ENCODE assay signal across 7 cellular contexts in the genomic region with DNA sequence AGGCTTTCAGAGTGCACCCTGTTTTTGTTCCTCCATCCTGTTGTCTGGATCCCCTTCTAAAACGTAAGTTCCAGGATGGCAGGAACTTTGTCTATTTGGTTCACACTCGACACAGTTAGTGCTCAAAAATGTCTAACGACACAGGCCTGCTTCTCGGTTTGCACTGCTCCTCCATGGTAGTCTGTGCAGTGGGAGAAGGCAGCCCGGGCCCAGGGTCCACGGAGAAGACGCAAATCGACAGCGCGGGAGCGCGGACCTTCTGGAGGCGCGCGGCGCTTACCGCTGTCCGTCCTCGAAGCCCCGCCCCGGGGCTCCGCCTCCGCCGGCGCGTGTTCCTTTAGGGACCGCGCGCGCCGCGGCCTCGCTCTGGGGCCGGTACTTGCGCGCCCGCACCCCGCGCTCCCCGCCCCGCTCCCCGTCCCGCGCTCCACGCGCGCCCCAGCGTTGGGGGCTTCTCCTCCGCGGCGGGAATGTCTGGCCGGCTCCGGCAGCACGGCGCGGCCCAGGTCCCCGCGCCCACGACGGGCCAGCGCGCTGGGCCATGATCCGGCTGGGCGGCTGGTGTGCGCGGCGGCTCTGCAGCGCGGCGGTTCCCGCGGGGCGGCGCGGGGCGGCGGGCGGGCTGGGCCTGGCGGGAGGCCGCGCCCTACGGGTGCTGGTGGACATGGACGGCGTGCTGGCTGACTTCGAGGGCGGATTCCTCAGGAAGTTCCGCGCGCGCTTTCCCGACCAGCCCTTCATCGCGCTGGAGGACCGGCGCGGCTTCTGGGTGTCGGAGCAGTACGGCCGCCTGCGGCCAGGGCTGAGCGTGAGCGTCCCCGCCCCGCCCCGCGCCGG. TPM values are rescaled to one million over a fixed set of nuclear protein-coding genes. Genes with fewer than 3 reads are reported as not detected.
DNase-seq lines count a peak whose midpoint lies in the region; ATAC-seq and TF ChIP-seq lines count a peak whose summit lies in the region.

Gene NT5M (plus strand): TSS at position 364 of the 837 bp plus-strand sequence. CDS start 178 bp downstream, at position 542.

- peak; percentile 77 for ATAC-seq in GM18502 (IDR thresholded peaks at IDR 0.05; ENCODE audit: poor library complexity, unreplicated experiment)
- peak; percentile 38 for ATAC-seq in HG02938 (IDR thresholded peaks at IDR 0.05; ENCODE audit: unreplicated experiment)
- ATAC-seq in left lobe of liver = peak; percentile 94

- H3K27me3 ChIP-seq in colonic mucosa = no peaks in the 10 kb centered on the region

- H3K9ac ChIP-seq in colonic mucosa (ENCODE audit: low read depth in 2 of 2, low read length in 2 of 2) = peak within 1 kb of the TSS; percentile 50 to 58

- H3K27ac ChIP-seq in colonic mucosa = peak within 1 kb of the TSS; percentile 44

- DNase-seq in NCI-H345 treated with DMSO at 0.1 percent for 48 hours (lab: John Stamatoyannopoulos, UW; ENCODE audit: unreplicated experiment) (peak; percentile 38), colonic mucosa (peak; percentile 81), left lobe of liver (ENCODE audit: low spot score) (peak; percentile 80)
- DNase-seq in activated CD4-positive, alpha-beta T cell treated with anti-CD3 and anti-CD28 coated beads for 24 hours (ENCODE audit: low read depth in 2 of 2) = peak; percentile 51 to 66
- peak; percentile 49 to 75 for DNase-seq in stimulated activated CD4-positive, alpha-beta T cell treated with anti-CD3 and anti-CD28 coated beads, Interleukin-1b, Interleukin-23, amount 100 ng/mL, for 4 hours (ENCODE audit: low read depth in 2 of 2)

- no peaks in the 10 kb centered on the region for H3K36me3 ChIP-seq in colonic mucosa

- TF ChIP-seq CTCF in colonic mucosa (IDR thresholded peaks at IDR 0.05) = no peak

- intact Hi-C loops in colonic mucosa (cut with DNase I) = no loop called here

- H3K4me3 ChIP-seq in colonic mucosa = peak within 1 kb of the TSS; percentile 48

- no peaks in the 10 kb centered on the region for H3K4me1 ChIP-seq in colonic mucosa

- no peaks in the 10 kb centered on the region for H3K9me3 ChIP-seq in colonic mucosa

RNA-seq across cellular contexts. Expression of gene NT5M, which starts in this region (rescaled TPM):
- total RNA-seq in colonic mucosa (1 to 10 TPM; 1.2 to 1.3 TPM), left lobe of liver (1.6 TPM)

Comparison
In these comparisons a context has a peak if more than half of its experiments do, and no peak if none do; other contexts are left out.
1. Peak in every context shown above with its lines: DNase-seq, ATAC-seq, H3K4me3 ChIP-seq and H3K27ac ChIP-seq.
2. ATAC-seq: peak in every context shown above with its lines; median percentile 94 in left lobe of liver; 77 in GM18502; 38 in HG02938.